16 cellular contexts compared by ENCODE assay signal in genomic region chr2:45330617-45331016, GRCh38.
DNase-seq lines count a peak whose midpoint lies in the region; ATAC-seq and TF ChIP-seq lines count a peak whose summit lies in the region.
"Had no signal": no experiment of that assay in that cellular context is flagged by ENCODE, and none has a peak within 500 bp of the region (broad histone marks: within the 10 kb centered on the region; RNA-seq: fewer than 3 reads in every experiment).

No MANE protein-coding gene starts in this region.

- no peaks in the 10 kb centered on the region for H3K9me3 ChIP-seq in right lobe of liver
- H3K9me3 ChIP-seq: Caco-2, heart right ventricle, suprapubic skin had no signal

- WGBS in right lobe of liver (ENCODE audit: insufficient coverage, low coverage, low lambda C conversion rate, missing lambda C conversion rate) = 19% methylated on average over 1 of the region's 2 CpGs

- TF ChIP-seq CTCF in choroid plexus epithelial cell (conservative IDR thresholded peaks at IDR 0.05; ENCODE audit: low read depth, low read length) (no peak), right lobe of liver (IDR thresholded peaks at IDR 0.05) (no peak)

- no peak overlapping the region for H3K4me3 ChIP-seq in choroid plexus epithelial cell (ENCODE audit: low read depth, low read length)
- no peak overlapping the region for H3K4me3 ChIP-seq in right lobe of liver
- H3K4me3 ChIP-seq: heart right ventricle, lung, smooth muscle cell, suprapubic skin had no signal

- intact Hi-C loops in right lobe of liver (cut with DNase I) = no loop called here

- H3K27ac ChIP-seq in right lobe of liver = no peak overlapping the region
- H3K27ac ChIP-seq: heart right ventricle, suprapubic skin had no signal

- peak; percentile 34 to 59 (median 48) for ATAC-seq in right lobe of liver
- no peak for ATAC-seq in HG03280 (IDR thresholded peaks at IDR 0.05; ENCODE audit: unreplicated experiment)
- no peak for ATAC-seq in HG02610 (IDR thresholded peaks at IDR 0.05; ENCODE audit: unreplicated experiment)
- no peak for ATAC-seq in GM21423 (IDR thresholded peaks at IDR 0.05; ENCODE audit: unreplicated experiment)
- ATAC-seq: heart right ventricle had no signal

- H3K27me3 ChIP-seq in right lobe of liver = no peaks in the 10 kb centered on the region
- H3K27me3 ChIP-seq: suprapubic skin had no signal

- no peak for TF ChIP-seq POLR2A in right lobe of liver (IDR thresholded peaks at IDR 0.05)

- peak; percentile 94 for DNase-seq in DMS53 (lab: John Stamatoyannopoulos, UW)
- peak; percentile 51 for DNase-seq in NCI-H1694 treated with DMSO at 0.1 percent for 48 hours (lab: John Stamatoyannopoulos, UW)
- DNase-seq in choroid plexus epithelial cell (ENCODE audit: low read depth) = peak; percentile 19
- no peak for DNase-seq in right lobe of liver
- DNase-seq in H4 (ENCODE audit: low spot score) = no peak
- DNase-seq: activated CD4-positive, alpha-beta T cell treated with anti-CD3 and anti-CD28 coated beads, Interleukin-2, amount 10 ng/mL, durations not matched to agents 7 days and 5 days; anterior cingulate cortex; heart right ventricle; KG1 had no signal

- no peaks in the 10 kb centered on the region for H3K36me3 ChIP-seq in right lobe of liver
- H3K36me3 ChIP-seq: heart right ventricle, suprapubic skin had no signal

- peaks cover 0 to 32% (median 9%) of the 10 kb centered on the region in 4 donors for H3K4me1 ChIP-seq in right lobe of liver
- H3K4me1 ChIP-seq: Caco-2, heart right ventricle, suprapubic skin had no signal

Comparison
In these comparisons a context has a peak if more than half of its experiments do, and no peak if none do; other contexts are left out.
1. DNase-seq: peak in DMS53 (single experiment), NCI-H1694 treated with DMSO at 0.1 percent for 48 hours (single experiment) and choroid plexus epithelial cell (single experiment); none in right lobe of liver (0 of 3) and H4 (single experiment).
2. ATAC-seq: peak in right lobe of liver (4 of 4); none in HG03280 (single experiment), HG02610 (single experiment) and GM21423 (single experiment).